In the genomic region with DNA sequence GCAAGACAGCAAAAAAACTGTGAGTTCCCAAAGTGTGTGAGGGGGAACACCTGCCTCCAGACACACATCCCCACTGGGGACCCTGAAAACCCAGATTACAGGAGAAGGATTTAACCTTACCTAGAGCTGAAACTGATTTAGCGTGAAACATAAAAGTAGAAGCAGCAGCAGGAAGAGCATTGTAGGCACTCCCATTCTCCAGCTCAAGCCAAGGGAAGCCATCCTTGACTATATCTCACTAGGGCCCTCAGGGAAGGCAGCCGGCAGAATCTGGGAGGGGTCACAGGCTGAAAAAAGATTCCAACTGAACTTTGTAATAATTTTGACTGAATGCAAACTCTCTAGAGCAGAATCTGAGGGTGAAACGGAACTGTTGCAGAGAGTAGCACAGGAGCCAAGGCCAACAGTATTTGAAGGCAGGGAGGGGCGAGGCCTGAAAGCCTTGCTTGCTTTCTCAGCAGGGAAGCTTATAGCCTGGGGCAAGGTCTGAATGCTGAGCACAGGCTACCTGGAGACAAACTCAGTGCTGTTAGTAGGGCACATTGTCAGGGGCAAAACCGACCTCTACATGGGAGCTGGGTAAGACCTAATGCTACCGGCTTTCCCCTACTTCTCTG, we compare ENCODE assay signal across 20 cellular contexts.
DNase-seq lines count a peak whose midpoint lies in the region; ATAC-seq, FAIRE-seq and TF ChIP-seq lines count a peak whose summit lies in the region.
"Had no signal": no experiment of that assay in that cellular context is flagged by ENCODE, and none has a peak within 500 bp of the region (broad histone marks: within the 10 kb centered on the region; RNA-seq: fewer than 3 reads in every experiment).

No MANE protein-coding gene starts in this region.

- no peaks in the 10 kb centered on the region for H3K4me1 Mint-ChIP-seq in natural killer cell
- H3K4me1 Mint-ChIP-seq: activated naive CD8-positive, alpha-beta T cell treated with anti-CD3 and anti-CD28 coated beads, Interleukin-2, amount 10 ng/mL, durations not matched to agents 7 days and 5 days; brain; nephron progenitor cell had no signal

- H3K36me3 ChIP-seq in left ventricle myocardium inferior: no peaks in the 10 kb centered on the region
- no peaks in the 10 kb centered on the region for H3K36me3 ChIP-seq in hepatocyte (replicated peaks; ENCODE audit: insufficient read depth, low read depth)
- H3K36me3 ChIP-seq in kidney (ENCODE audit: control insufficient read depth in 1 of 2, insufficient read depth in 2 of 2, low read length in 2 of 2): no peaks in the 10 kb centered on the region
- H3K36me3 ChIP-seq: left lung had no signal

- H3K79me2 ChIP-seq in hepatocyte: no peaks in the 10 kb centered on the region

- H3K4me1 ChIP-seq in left ventricle myocardium inferior (peaks cover 6% of the 10 kb centered on the region), hepatocyte (ENCODE audit: insufficient read depth) (peaks cover 3% of the 10 kb centered on the region), kidney (ENCODE audit: control insufficient read depth in 1 of 2, insufficient read depth in 1 of 2, low read depth in 1 of 2, low read length in 2 of 2) (no peaks in the 10 kb centered on the region)
- H3K4me1 ChIP-seq: left lung had no signal

- no peak overlapping the region for H3K27ac Mint-ChIP-seq in natural killer cell
- H3K27ac Mint-ChIP-seq: activated naive CD8-positive, alpha-beta T cell treated with anti-CD3 and anti-CD28 coated beads, Interleukin-2, amount 10 ng/mL, durations not matched to agents 7 days and 5 days; nephron progenitor cell had no signal

- H3K27me3 ChIP-seq in left ventricle myocardium inferior (ENCODE audit: low read depth) (no peaks in the 10 kb centered on the region), hepatocyte (no peaks in the 10 kb centered on the region)
- H3K27me3 ChIP-seq: left lung had no signal

- no peak overlapping the region for H3K4me3 Mint-ChIP-seq in natural killer cell
- H3K4me3 Mint-ChIP-seq: activated naive CD8-positive, alpha-beta T cell treated with anti-CD3 and anti-CD28 coated beads, Interleukin-2, amount 10 ng/mL, durations not matched to agents 7 days and 5 days; brain; nephron progenitor cell had no signal

- intact Hi-C loops in Right ventricle myocardium superior (cut with DNase I) (no loop called here), left ventricle myocardium inferior (cut with micrococcal nuclease) (no loop called here), sciatic nerve (cut with DNase I) (no loop called here), kidney (cut with DNase I) (no loop called here), natural killer cell (cut with micrococcal nuclease) (no loop called here)

- H3K27me3 Mint-ChIP-seq in natural killer cell (ENCODE audit: low read depth in 2 of 2): no peaks in the 10 kb centered on the region
- H3K27me3 Mint-ChIP-seq: activated naive CD8-positive, alpha-beta T cell treated with anti-CD3 and anti-CD28 coated beads, Interleukin-2, amount 10 ng/mL, durations not matched to agents 7 days and 5 days had no signal

- DNase-seq in Right ventricle myocardium superior: peak; percentile 37
- no peak for DNase-seq in left ventricle myocardium inferior
- DNase-seq in NCI-H69 (lab: John Stamatoyannopoulos, UW): peak; percentile 93
- peak; percentile 19 for DNase-seq in hepatocyte (ENCODE audit: low spot score)
- DNase-seq in sciatic nerve (ENCODE audit: low spot score): no peak
- DNase-seq in kidney: no peak
- DNase-seq in natural killer cell: no peak
- DNase-seq: activated CD4-positive, alpha-beta T cell treated with anti-CD3 and anti-CD28 coated beads, Interleukin-2, amount 50 U/mL, for 4 hours; activated CD8-positive, alpha-beta memory T cell treated with anti-CD3 and anti-CD28 coated beads, Interleukin-2, amount 50 U/mL, for 4 hours; activated naive CD8-positive, alpha-beta T cell treated with anti-CD3 and anti-CD28 coated beads, Interleukin-2, amount 10 ng/mL, durations not matched to agents 7 days and 5 days; Calu3; cortex of kidney; NCI-H187 treated with DMSO at 0.1 percent for 48 hours; nephron progenitor cell; substantia nigra; T-helper 9 cell had no signal

- H3K4me3 ChIP-seq in left ventricle myocardium inferior: no peak overlapping the region
- H3K4me3 ChIP-seq in hepatocyte: no peak overlapping the region
- no peak overlapping the region for H3K4me3 ChIP-seq in kidney (ENCODE audit: low read length in 2 of 2)
- H3K4me3 ChIP-seq: K562, left lung had no signal

- peak; percentile 38 for ATAC-seq in Right ventricle myocardium superior (ENCODE audit: poor library complexity)
- peak; percentile 65 for ATAC-seq in sciatic nerve
- ATAC-seq in natural killer cell: no peak
- ATAC-seq in GM21381 (IDR thresholded peaks at IDR 0.05; ENCODE audit: unreplicated experiment): no peak
- ATAC-seq: K562, left lung had no signal

- no peak overlapping the region for H3K4me2 ChIP-seq in hepatocyte

- H3K9ac ChIP-seq in kidney (ENCODE audit: low read length in 2 of 2): no peak overlapping the region

- TF ChIP-seq CTCF in left ventricle myocardium inferior (IDR thresholded peaks at IDR 0.05; ENCODE audit: borderline replicate concordance): no peak
- TF ChIP-seq CTCF in hepatocyte (IDR thresholded peaks at IDR 0.05; ENCODE audit: poor library complexity): no peak
- no peak for TF ChIP-seq CTCF in kidney (IDR thresholded peaks at IDR 0.05; ENCODE audit: borderline replicate concordance, extremely low read depth, insufficient read depth)
- no peak for TF ChIP-seq CTCF in natural killer cell (IDR thresholded peaks at IDR 0.05)

- no peak overlapping the region for H2AFZ ChIP-seq in hepatocyte

- H3K27ac ChIP-seq in left ventricle myocardium inferior (replicated peaks) (no peak overlapping the region), hepatocyte (no peak overlapping the region), kidney (ENCODE audit: low read depth in 2 of 2, low read length in 2 of 2) (no peak overlapping the region)
- H3K27ac ChIP-seq: left lung had no signal

- H4K20me1 ChIP-seq in hepatocyte (ENCODE audit: insufficient read depth, poor library complexity, severe bottlenecking): no peaks in the 10 kb centered on the region

- H3K9me3 Mint-ChIP-seq in natural killer cell: peaks cover 23 to 29% of the 10 kb centered on the region in 2 donors

- no peaks in the 10 kb centered on the region for H3K9me2 ChIP-seq in hepatocyte (replicated peaks; ENCODE audit: insufficient read depth)

- no peaks in the 10 kb centered on the region for H3K36me3 Mint-ChIP-seq in natural killer cell
- H3K36me3 Mint-ChIP-seq: activated naive CD8-positive, alpha-beta T cell treated with anti-CD3 and anti-CD28 coated beads, Interleukin-2, amount 10 ng/mL, durations not matched to agents 7 days and 5 days; brain had no signal

- H3K9me3 ChIP-seq in left ventricle myocardium inferior (replicated peaks): peaks cover 27% of the 10 kb centered on the region
- H3K9me3 ChIP-seq in hepatocyte (ENCODE audit: low read depth): no peaks in the 10 kb centered on the region
- no peaks in the 10 kb centered on the region for H3K9me3 ChIP-seq in kidney (ENCODE audit: control insufficient read depth in 1 of 2, low read length in 2 of 2)

- WGBS in hepatocyte (ENCODE audit: low lambda C conversion rate, missing lambda C conversion rate): 39% methylated on average over 6 of the region's 6 CpGs

- FAIRE-seq in kidney (lab: Jason Lieb, UNC): no peak
- FAIRE-seq: K562 had no signal

Comparison
In these comparisons a context has a peak if more than half of its experiments do, and no peak if none do; other contexts are left out.
1. DNase-seq: peak in Right ventricle myocardium superior (single experiment), NCI-H69 (single experiment) and hepatocyte (single experiment); none in left ventricle myocardium inferior (single experiment), sciatic nerve (single experiment), kidney (single experiment) and natural killer cell (single experiment).
2. ATAC-seq: peak in Right ventricle myocardium superior (single experiment) and sciatic nerve (single experiment); none in natural killer cell (0 of 3) and GM21381 (single experiment).